Comparison of ENCODE assay signal across 8 cellular contexts in the genomic region with DNA sequence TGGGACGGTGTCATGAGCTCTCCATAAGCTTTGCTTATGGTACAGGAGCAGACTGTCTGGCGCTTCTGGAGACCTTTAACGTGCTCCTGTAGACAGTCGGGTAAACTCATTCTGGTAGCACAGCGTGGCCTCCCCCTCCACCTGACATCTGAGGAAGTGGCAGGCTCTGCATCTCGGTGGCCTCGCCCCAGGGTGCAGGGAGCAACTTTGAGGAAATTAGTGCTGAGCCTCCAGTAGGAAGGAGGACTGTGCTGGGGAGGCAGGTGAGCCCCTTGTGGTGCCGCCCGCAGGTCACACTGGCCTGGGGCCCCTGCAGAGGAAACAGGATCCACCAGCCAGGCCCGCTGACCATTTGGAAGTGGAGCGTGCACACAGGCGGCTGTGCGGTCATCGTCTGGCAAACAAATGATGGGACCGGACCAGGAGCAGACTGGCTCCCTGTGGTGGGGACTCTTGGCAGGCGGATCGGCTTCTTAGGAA. TPM values are rescaled to one million over a fixed set of nuclear protein-coding genes. Genes with fewer than 3 reads are reported as not detected.
DNase-seq lines count a peak whose midpoint lies in the region; ATAC-seq lines count a peak whose summit lies in the region.

No MANE protein-coding gene starts in this region.

- H3K27me3 ChIP-seq in H7 (ENCODE audit: control insufficient read depth, insufficient read depth, low read length), result no peaks in the 10 kb centered on the region
- no peaks in the 10 kb centered on the region for H3K27me3 ChIP-seq in skeletal muscle satellite cell (ENCODE audit: control insufficient read depth, insufficient read depth, low read length)

- H3K36me3 Mint-ChIP-seq in T-cell, result peaks cover 45% of the 10 kb centered on the region

- H3K27me3 Mint-ChIP-seq in T-cell, result no peaks in the 10 kb centered on the region

- H3K9ac ChIP-seq in skeletal muscle satellite cell (ENCODE audit: low read depth, low read length), result peak overlapping the region; percentile 62

- ATAC-seq in T-cell (replicated peaks in 1 of 4), result peak in 3 of 4 experiments; percentile 15 to 52 (median 46)
- ATAC-seq in HG03520 (IDR thresholded peaks at IDR 0.05; ENCODE audit: unreplicated experiment), result no peak
- no peak for ATAC-seq in HG02588 (IDR thresholded peaks at IDR 0.05; ENCODE audit: unreplicated experiment)

- H3K27ac Mint-ChIP-seq in T-cell, result no peak overlapping the region

- H3K9me3 ChIP-seq in skeletal muscle satellite cell (replicated peaks; ENCODE audit: low read length), result no peaks in the 10 kb centered on the region

- CTCF ChIA-PET in T-cell (lab: Charles Lee), result no interaction called here

- H3K4me1 Mint-ChIP-seq in T-cell, result peaks cover 20 to 24% (median 23%) of the 10 kb centered on the region in 3 donors

- H3K9me3 Mint-ChIP-seq in T-cell, result peaks cover 0 to 5% (median 0%) of the 10 kb centered on the region in 3 donors

- H3K36me3 ChIP-seq in H7 (replicated peaks; ENCODE audit: control insufficient read depth, insufficient read depth, low read length) (no peaks in the 10 kb centered on the region; the same call in none of the 2 replicates), skeletal muscle satellite cell (ENCODE audit: insufficient read depth, low read length) (peaks cover 50% of the 10 kb centered on the region)

- H3K4me3 ChIP-seq in H7 (ENCODE audit: insufficient read depth, low read depth, low read length) (no peak overlapping the region), skeletal muscle satellite cell (ENCODE audit: low read length) (no peak overlapping the region)

- POLR2A ChIA-PET in T-cell (lab: Charles Lee), result interaction anchor here in 1 of 2 donors (0.5 kb wide), 1 partner anchor 162 kb away, joined by 4 read pairs; no protein-coding TSS in a partner anchor

- H3K4me3 Mint-ChIP-seq in T-cell, result no peak overlapping the region

- H3K4me2 ChIP-seq in skeletal muscle satellite cell (ENCODE audit: low read length), result peak overlapping the region; percentile 72

- peaks cover 70% of the 10 kb centered on the region for H3K4me1 ChIP-seq in skeletal muscle satellite cell (ENCODE audit: control insufficient read depth, insufficient read depth, low read length)

- peak; percentile 48 for DNase-seq in H7
- no peak for DNase-seq in T-cell
- DNase-seq in fibroblast of gingiva (ENCODE audit: low read depth), result peak; percentile 34
- DNase-seq in SHP77 (lab: John Stamatoyannopoulos, UW), result no peak
- DNase-seq in NCI-H446 treated with DMSO at 0.1 percent for 48 hours (lab: John Stamatoyannopoulos, UW), result no peak

RNA-seq across cellular contexts. Expression of a gene that starts 57.9 kb away (rescaled TPM):
- 10.7 and 15.0 TPM in 2 replicates for total RNA-seq in H7 (2014; rRNA removed; shearing (Covaris generic))
- total RNA-seq in T-cell, result 10 to 100 TPM; 20.0 to 37.0 (median 22.3) TPM
- 23.6 and 32.5 TPM in 2 replicates for total RNA-seq in skeletal muscle satellite cell (2012; rRNA removed)

Comparison
In these comparisons a context has a peak if more than half of its experiments do, and no peak if none do; other contexts are left out.
1. DNase-seq: peak in H7 (single experiment) and fibroblast of gingiva (single experiment); none in T-cell (0 of 34), SHP77 (0 of 2) and NCI-H446 treated with DMSO at 0.1 percent for 48 hours (single experiment).
2. ATAC-seq: peak in T-cell (3 of 4); none in HG03520 (single experiment) and HG02588 (single experiment).